Comparison of ENCODE assay signal across 9 cellular contexts in genomic region chr13:35157143-35157755, GRCh38.
A peak's percentile ranks its signal among the peaks of the same experiment; 100 is the strongest.
DNase-seq lines count a peak whose midpoint lies in the region; ATAC-seq and TF ChIP-seq lines count a peak whose summit lies in the region.
"Had no signal": no experiment of that assay in that cellular context is flagged by ENCODE, and none has a peak within 500 bp of the region (broad histone marks: within the 10 kb centered on the region; RNA-seq: fewer than 3 reads in every experiment).

No MANE protein-coding gene starts in this region.

- H3K36me3 ChIP-seq in ascending aorta (no peaks in the 10 kb centered on the region), suprapubic skin (no peaks in the 10 kb centered on the region)

- TF ChIP-seq CTCF in ascending aorta (IDR thresholded peaks at IDR 0.05) (peak; percentile 34 to 73 (median 50)), suprapubic skin (IDR thresholded peaks at IDR 0.05) (peak in 1 of 2 donors; percentile 40)

- peaks cover 9% of the 10 kb centered on the region for H3K4me1 Mint-ChIP-seq in stimulated activated naive CD8-positive, alpha-beta T cell treated with anti-CD3 and anti-CD28 coated beads, Interleukin-15, amount 100 ng/mL, for 72 hours

- intact Hi-C loops in ascending aorta (cut with DNase I): loop anchor here (2.0 to 5.0 kb wide), 2 partner anchors 1226 to 1360 kb away; no protein-coding TSS in a partner anchor

- H3K9me3 Mint-ChIP-seq in stimulated activated naive CD8-positive, alpha-beta T cell treated with anti-CD3 and anti-CD28 coated beads, Interleukin-15, amount 100 ng/mL, for 72 hours: no peaks in the 10 kb centered on the region
- H3K9me3 Mint-ChIP-seq: naive thymus-derived CD8-positive, alpha-beta T cell had no signal

- peak; percentile 75 for ATAC-seq in GM18517 (IDR thresholded peaks at IDR 0.05; ENCODE audit: unreplicated experiment)
- ATAC-seq in HG03066 (IDR thresholded peaks at IDR 0.05; ENCODE audit: low read depth, unreplicated experiment): peak; percentile 72
- ATAC-seq in stimulated activated naive CD8-positive, alpha-beta T cell treated with anti-CD3 and anti-CD28 coated beads, Interleukin-15, amount 100 ng/mL, for 72 hours: peak; percentile 37
- ATAC-seq: naive thymus-derived CD8-positive, alpha-beta T cell had no signal

- H3K27me3 ChIP-seq in ascending aorta (no peaks in the 10 kb centered on the region), suprapubic skin (no peaks in the 10 kb centered on the region)

- H3K9me3 ChIP-seq in ascending aorta (no peaks in the 10 kb centered on the region), suprapubic skin (no peaks in the 10 kb centered on the region)

- H3K27ac ChIP-seq in ascending aorta: no peak overlapping the region
- H3K27ac ChIP-seq in suprapubic skin: no peak overlapping the region

- no peaks in the 10 kb centered on the region for H3K4me1 ChIP-seq in ascending aorta
- peaks cover 5% of the 10 kb centered on the region for H3K4me1 ChIP-seq in suprapubic skin

- no peak for TF ChIP-seq POLR2A in suprapubic skin (IDR thresholded peaks at IDR 0.05)

- no peaks in the 10 kb centered on the region for H3K27me3 Mint-ChIP-seq in stimulated activated naive CD8-positive, alpha-beta T cell treated with anti-CD3 and anti-CD28 coated beads, Interleukin-15, amount 100 ng/mL, for 72 hours
- H3K27me3 Mint-ChIP-seq: naive thymus-derived CD8-positive, alpha-beta T cell had no signal

- WGBS in suprapubic skin: 41% methylated on average over 3 of the region's 3 CpGs

- DNase-seq in CD1c-positive myeloid dendritic cell (ENCODE audit: extremely low spot score): peak; percentile 61
- peak; percentile 64 to 73 for DNase-seq in NCI-H526 (lab: John Stamatoyannopoulos, UW)
- DNase-seq in ascending aorta (ENCODE audit: low spot score in 2 of 2): no peak
- peak; percentile 36 for DNase-seq in iPS DF 4.7 (ENCODE audit: extremely low read depth, low spot score)
- peak in 1 of 2 donors; percentile 9 for DNase-seq in stimulated activated naive CD8-positive, alpha-beta T cell treated with anti-CD3 and anti-CD28 coated beads, Interleukin-15, amount 100 ng/mL, for 72 hours
- no peak for DNase-seq in suprapubic skin (ENCODE audit: low spot score in 2 of 2)

- no peak for TF ChIP-seq EP300 in suprapubic skin (IDR thresholded peaks at IDR 0.05)

- no peak overlapping the region for H3K27ac Mint-ChIP-seq in stimulated activated naive CD8-positive, alpha-beta T cell treated with anti-CD3 and anti-CD28 coated beads, Interleukin-15, amount 100 ng/mL, for 72 hours
- H3K27ac Mint-ChIP-seq: naive thymus-derived CD8-positive, alpha-beta T cell had no signal

- no peak overlapping the region for H3K4me3 Mint-ChIP-seq in stimulated activated naive CD8-positive, alpha-beta T cell treated with anti-CD3 and anti-CD28 coated beads, Interleukin-15, amount 100 ng/mL, for 72 hours
- H3K4me3 Mint-ChIP-seq: naive thymus-derived CD8-positive, alpha-beta T cell had no signal

- no peak overlapping the region for H3K4me3 ChIP-seq in ascending aorta
- H3K4me3 ChIP-seq in suprapubic skin: no peak overlapping the region

Comparison
In these comparisons a context has a peak if more than half of its experiments do, and no peak if none do; other contexts are left out.
1. DNase-seq: peak in CD1c-positive myeloid dendritic cell (single experiment), NCI-H526 (2 of 2) and iPS DF 4.7 (single experiment); none in ascending aorta (0 of 2) and suprapubic skin (0 of 2).
2. Peak in every context shown above with its lines, with median percentiles within 50 percentile points of each other: ATAC-seq.